ENCODE assay signal across 8 cellular contexts in genomic region chr17:10126554-10127493, GRCh38.
A peak's percentile ranks its signal among the peaks of the same experiment; 100 is the strongest.
DNase-seq lines count a peak whose midpoint lies in the region; ATAC-seq and TF ChIP-seq lines count a peak whose summit lies in the region.

No MANE protein-coding gene starts in this region.

- H3K9me3 ChIP-seq in Loucy (ENCODE audit: insufficient read depth, low read depth, low read length) (no peaks in the 10 kb centered on the region), ovary (no peaks in the 10 kb centered on the region), prostate gland (no peaks in the 10 kb centered on the region)

- peak overlapping the region; percentile 50 to 55 for H3K27ac ChIP-seq in ovary
- H3K27ac ChIP-seq in prostate gland = no peak overlapping the region

- H3K4me2 ChIP-seq in Loucy (ENCODE audit: low read depth, low read length, poor library complexity, severe bottlenecking) = peak overlapping the region; percentile 35

- H3K79me2 ChIP-seq in Loucy (ENCODE audit: insufficient read depth, low read length) = peaks cover 92% of the 10 kb centered on the region

- no peak overlapping the region for H2AFZ ChIP-seq in Loucy (ENCODE audit: low read length)

- no peaks in the 10 kb centered on the region for H4K20me1 ChIP-seq in Loucy (ENCODE audit: insufficient read depth, low read length, poor library complexity, severe bottlenecking)

- ATAC-seq in GM21717 (IDR thresholded peaks at IDR 0.05; ENCODE audit: unreplicated experiment) = no peak

- no peaks in the 10 kb centered on the region for H3K9me2 ChIP-seq in Loucy (replicated peaks; ENCODE audit: low read depth, low read length)

- H3K9ac ChIP-seq in Loucy (ENCODE audit: low read depth, low read length, poor library complexity, severe bottlenecking) = peak overlapping the region; percentile 31

- H3K36me3 ChIP-seq in Loucy (ENCODE audit: insufficient read depth, low read length) = no peaks in the 10 kb centered on the region
- H3K36me3 ChIP-seq in ovary = no peaks in the 10 kb centered on the region
- no peaks in the 10 kb centered on the region for H3K36me3 ChIP-seq in prostate gland

- no peak for TF ChIP-seq EP300 in ovary (IDR thresholded peaks at IDR 0.05)

- H3F3A ChIP-seq in Loucy (ENCODE audit: low read depth) = peaks cover 9% of the 10 kb centered on the region

- H3K4me1 ChIP-seq in Loucy (ENCODE audit: insufficient read depth, low read length, poor library complexity, severe bottlenecking) = peaks cover 68% of the 10 kb centered on the region
- peaks cover 15% of the 10 kb centered on the region for H3K4me1 ChIP-seq in ovary (ENCODE audit: insufficient read depth)
- no peaks in the 10 kb centered on the region for H3K4me1 ChIP-seq in prostate gland (replicated peaks)

- TF ChIP-seq CTCF in Loucy (conservative IDR thresholded peaks at IDR 0.05; ENCODE audit: low read length) (no peak), fibroblast of mammary gland (conservative IDR thresholded peaks at IDR 0.05; ENCODE audit: control insufficient read depth, insufficient read depth, low read depth, low read length) (no peak), ovary (IDR thresholded peaks at IDR 0.05) (no peak), prostate gland (IDR thresholded peaks at IDR 0.05) (no peak)

- H3K4me3 ChIP-seq in Loucy (ENCODE audit: low read length, poor library complexity, severe bottlenecking) (no peak overlapping the region), fibroblast of mammary gland (ENCODE audit: control insufficient read depth, low read depth, low read length) (no peak overlapping the region), ovary (no peak overlapping the region), prostate gland (no peak overlapping the region)

- peak; percentile 52 for DNase-seq in AG20443 (ENCODE audit: low spot score)
- DNase-seq in fibroblast of mammary gland (ENCODE audit: low read depth) = peak; percentile 86
- DNase-seq in ovary = peak; percentile 63 to 80 (median 70)
- DNase-seq in amygdala (lab: John Stamatoyannopoulos, UW) = no peak
- DNase-seq in prostate gland (ENCODE audit: low spot score) = no peak
- DNase-seq in activated CD8-positive, alpha-beta memory T cell treated with anti-CD3 and anti-CD28 coated beads, Interleukin-2, amount 50 U/mL, for 48 hours = no peak

- no peaks in the 10 kb centered on the region for H3K27me3 ChIP-seq in Loucy (ENCODE audit: insufficient read depth, low read length, poor library complexity, severe bottlenecking)
- H3K27me3 ChIP-seq in ovary = no peaks in the 10 kb centered on the region
- no peaks in the 10 kb centered on the region for H3K27me3 ChIP-seq in prostate gland (replicated peaks; ENCODE audit: insufficient read depth)

- TF ChIP-seq POLR2A in ovary (IDR thresholded peaks at IDR 0.05) (no peak), prostate gland (IDR thresholded peaks at IDR 0.05) (no peak)

- intact Hi-C loops in ovary (cut with DNase I) (no loop called here), prostate gland (cut with DNase I) (no loop called here)

- WGBS in ovary, 3 donors = 27 to 33% (median 32%) methylated on average over 18 of the region's 18 CpGs
- WGBS in prostate gland = 64% methylated on average over 18 of the region's 18 CpGs

Comparison
In these comparisons a context has a peak if more than half of its experiments do, and no peak if none do; other contexts are left out.
1. DNase-seq: peak in AG20443 (single experiment), fibroblast of mammary gland (single experiment) and ovary (5 of 5); none in amygdala (0 of 56), prostate gland (single experiment) and activated CD8-positive, alpha-beta memory T cell treated with anti-CD3 and anti-CD28 coated beads, Interleukin-2, amount 50 U/mL, for 48 hours (single experiment).
2. H3K27ac ChIP-seq: peak in ovary (2 of 2); none in prostate gland (0 of 2).